Comparison of ENCODE assay signal across 9 cellular contexts in the genomic region with DNA sequence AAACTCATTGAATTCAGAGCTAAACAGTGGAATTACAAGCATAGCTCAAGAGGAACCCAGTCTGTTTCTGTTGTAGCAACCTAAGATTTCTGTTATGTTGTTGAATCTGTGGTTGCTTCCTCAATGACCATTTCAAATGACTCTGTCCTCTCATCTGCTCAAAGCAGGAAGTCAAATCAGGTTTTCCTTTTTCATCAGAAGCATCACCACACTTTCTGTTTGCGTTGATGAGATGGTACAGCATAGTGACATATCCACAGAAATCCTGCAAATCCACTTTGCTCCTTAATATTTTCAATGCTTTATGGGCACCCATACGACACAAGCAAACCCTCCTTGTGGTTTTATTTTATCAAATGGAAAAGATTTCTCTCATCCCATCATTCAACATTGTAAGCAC. TPM values are rescaled to one million over a fixed set of nuclear protein-coding genes. Genes with fewer than 3 reads are reported as not detected.
DNase-seq lines count a peak whose midpoint lies in the region; ATAC-seq and TF ChIP-seq lines count a peak whose summit lies in the region.
"Had no signal": no experiment of that assay in that cellular context is flagged by ENCODE, and none has a peak within 500 bp of the region (broad histone marks: within the 10 kb centered on the region; RNA-seq: fewer than 3 reads in every experiment).

No MANE protein-coding gene starts in this region.

- peaks cover 100% of the 10 kb centered on the region for H3K4me1 ChIP-seq in DOHH2 (ENCODE audit: control insufficient read depth, low read length)

- no peaks in the 10 kb centered on the region for H3K27me3 ChIP-seq in DOHH2 (ENCODE audit: control insufficient read depth, low read length)
- H3K27me3 ChIP-seq: cardiac muscle cell had no signal

- H3K79me2 ChIP-seq in DOHH2 (ENCODE audit: control insufficient read depth, low read length), result no peaks in the 10 kb centered on the region

- H3K36me3 ChIP-seq in DOHH2 (ENCODE audit: control insufficient read depth, low read length), result no peaks in the 10 kb centered on the region
- H3K36me3 ChIP-seq: cardiac muscle cell had no signal

- H3K4me2 ChIP-seq in DOHH2 (ENCODE audit: low read length), result peak overlapping the region; percentile 85

- H3K9me3 ChIP-seq in DOHH2 (ENCODE audit: control insufficient read depth, insufficient read depth, low read length), result no peaks in the 10 kb centered on the region

- peak overlapping the region; percentile 97 for H3K27ac ChIP-seq in DOHH2 (ENCODE audit: low read depth, low read length)
- no peak overlapping the region for H3K27ac ChIP-seq in caudate nucleus (ENCODE audit: low read depth, low read length)
- H3K27ac ChIP-seq: cardiac muscle cell had no signal

- no peak for TF ChIP-seq CTCF in DOHH2 (IDR thresholded peaks at IDR 0.05; ENCODE audit: low read depth, low read length, poor library complexity, severe bottlenecking)

- DNase-seq in OCI-M1 (lab: John Stamatoyannopoulos, UW) (peak; percentile 79), left colon (no peak), NCI-H446 treated with DMSO at 0.1 percent for 48 hours (lab: John Stamatoyannopoulos, UW) (no peak), NCI-H2196 (lab: John Stamatoyannopoulos, UW; ENCODE audit: unreplicated experiment) (no peak), caudate nucleus (lab: John Stamatoyannopoulos, UW) (no peak)

- H3F3A ChIP-seq in DOHH2 (ENCODE audit: control insufficient read depth, insufficient read depth), result peaks cover 73% of the 10 kb centered on the region

- ATAC-seq in GM21723 (IDR thresholded peaks at IDR 0.05; ENCODE audit: unreplicated experiment) (peak; percentile 52), left colon (peak; percentile 27), HG02870 (IDR thresholded peaks at IDR 0.05; ENCODE audit: unreplicated experiment) (no peak)

- no peaks in the 10 kb centered on the region for H3K9me2 ChIP-seq in DOHH2 (replicated peaks; ENCODE audit: control insufficient read depth, low read length)

- peak overlapping the region; percentile 63 for H3K4me3 ChIP-seq in DOHH2 (ENCODE audit: low read length)
- H3K4me3 ChIP-seq: cardiac muscle cell had no signal

- no peaks in the 10 kb centered on the region for H4K20me1 ChIP-seq in DOHH2 (ENCODE audit: control insufficient read depth, insufficient read depth, low read depth, low read length)

- intact Hi-C loops in left colon (cut with DNase I, micrococcal nuclease), result no loop called here

RNA-seq across cellular contexts. Expression of gene UCP2, which starts 12.6 kb away (rescaled TPM):
- 10 to 100 TPM; 33.9 to 46.7 TPM for total RNA-seq in left colon

RNA-seq across cellular contexts. Expression of gene UCP3, which starts 13.6 kb away (rescaled TPM):
- total RNA-seq in left colon, result 1 to 10 TPM; 1.1 to 2.4 TPM

RNA-seq across cellular contexts. Expression of gene DNAJB13, which starts 44.4 kb away (rescaled TPM):
- not detected for total RNA-seq in left colon
